Comparison of ENCODE assay signal across 24 cellular contexts in the genomic region with DNA sequence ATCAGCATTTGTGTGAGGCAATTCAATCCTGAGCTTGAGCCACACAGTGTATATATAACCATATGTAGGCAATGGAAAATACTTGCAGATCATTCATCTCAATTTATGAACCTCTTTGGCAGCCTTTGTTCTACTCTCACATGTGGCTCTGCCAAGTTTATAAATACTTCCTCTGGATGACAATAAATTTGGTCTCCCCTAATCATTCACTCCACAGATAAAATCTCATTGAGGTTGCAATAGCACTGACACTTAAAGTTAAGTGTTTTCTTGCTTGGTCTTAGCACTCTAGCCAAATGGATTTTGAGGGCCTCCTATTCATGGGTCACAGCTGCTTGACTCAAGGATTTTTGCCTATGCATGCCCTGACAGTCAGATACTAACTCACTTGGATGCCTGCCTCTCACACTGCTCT.
A peak's percentile ranks its signal among the peaks of the same experiment; 100 is the strongest.
DNase-seq lines count a peak whose midpoint lies in the region; ATAC-seq, FAIRE-seq and TF ChIP-seq lines count a peak whose summit lies in the region.
"Had no signal": no experiment of that assay in that cellular context is flagged by ENCODE, and none has a peak within 500 bp of the region (broad histone marks: within the 10 kb centered on the region; RNA-seq: fewer than 3 reads in every experiment).

No MANE protein-coding gene starts in this region.

- TF ChIP-seq CTCF in A673 (conservative IDR thresholded peaks at IDR 0.05; ENCODE audit: low read depth, low read length) (no peak), Loucy (conservative IDR thresholded peaks at IDR 0.05; ENCODE audit: low read length) (no peak), H1 (IDR thresholded peaks at IDR 0.05; ENCODE audit: control extremely low read depth in 1 of 3, insufficient read depth in 1 of 3, low read depth in 1 of 3, low read length in 3 of 3) (no peak), MM.1S (IDR thresholded peaks at IDR 0.05; ENCODE audit: low read length) (no peak), heart left ventricle (IDR thresholded peaks at IDR 0.05) (no peak)

- no peak overlapping the region for H3K14ac ChIP-seq in H1 (ENCODE audit: insufficient read length)

- peaks cover 35% of the 10 kb centered on the region; the same call in 1 of the 2 replicates for H3K79me2 ChIP-seq in Loucy (ENCODE audit: insufficient read depth, low read length)
- no peaks in the 10 kb centered on the region for H3K79me2 ChIP-seq in H1 (ENCODE audit: control insufficient read depth in 1 of 2, insufficient read depth in 2 of 2, low read length in 2 of 2)
- no peaks in the 10 kb centered on the region for H3K79me2 ChIP-seq in MM.1S (ENCODE audit: low read length)

- peaks cover 5% of the 10 kb centered on the region for H3K27me3 ChIP-seq in A673 (replicated peaks; ENCODE audit: insufficient read depth, low read depth, low read length, poor library complexity)
- H3K27me3 ChIP-seq in Loucy (ENCODE audit: insufficient read depth, low read length, poor library complexity, severe bottlenecking), result no peaks in the 10 kb centered on the region
- no peaks in the 10 kb centered on the region for H3K27me3 ChIP-seq in H1 (replicated peaks in 1 of 4; ENCODE audit: control insufficient read depth in 3 of 4, extremely low read depth in 1 of 4, insufficient read depth in 3 of 4, low read length in 3 of 4)
- no peaks in the 10 kb centered on the region for H3K27me3 ChIP-seq in MM.1S (replicated peaks; ENCODE audit: insufficient read depth, low read length)
- H3K27me3 ChIP-seq in heart left ventricle, result no peaks in the 10 kb centered on the region
- H3K27me3 ChIP-seq: cardiac muscle cell, tibial artery had no signal

- CTCF ChIA-PET in A673 (lab: Charles Lee), result no interaction called here
- CTCF ChIA-PET in H1 (lab: Charles Lee; ENCODE audit: partially characterized antibody), result interaction anchor here (0.6 to 1.1 kb wide), 2 partner anchors 14 to 67 kb away, joined by 3 to 4 read pairs; no protein-coding TSS in a partner anchor
- CTCF ChIA-PET in activated CD8-positive, alpha-beta T cell treated with anti-CD3 and anti-CD28 coated beads, Interleukin-2, amount 10 ng/mL, durations not matched to agents 7 days and 5 days (lab: Charles Lee), result no interaction called here

- no peak overlapping the region for H3K18ac ChIP-seq in H1 (ENCODE audit: extremely low read depth, low read length)

- POLR2A ChIA-PET in A673 (lab: Charles Lee; ENCODE audit: low non-redundant PET), result no interaction called here
- POLR2A ChIA-PET in H1 (lab: Charles Lee; ENCODE audit: partially characterized antibody), result no interaction called here
- POLR2A ChIA-PET in activated CD8-positive, alpha-beta T cell treated with anti-CD3 and anti-CD28 coated beads, Interleukin-2, amount 10 ng/mL, durations not matched to agents 7 days and 5 days (lab: Charles Lee), result no interaction called here

- H3K4me1 ChIP-seq in A673 (ENCODE audit: insufficient read depth, low read length, poor library complexity, severe bottlenecking) (peaks cover 5% of the 10 kb centered on the region), Loucy (ENCODE audit: insufficient read depth, low read length, poor library complexity, severe bottlenecking) (peaks cover 74% of the 10 kb centered on the region), H1 (replicated peaks in 1 of 4; ENCODE audit: control insufficient read depth in 3 of 4, insufficient read depth in 4 of 4, low read length in 3 of 4) (no peaks in the 10 kb centered on the region; a peak in 1 of 7 replicates), MM.1S (ENCODE audit: low read length) (no peaks in the 10 kb centered on the region), heart left ventricle (peaks cover 0 to 7% (median 0%) of the 10 kb centered on the region in 12 donors)

- H3K27me3 Mint-ChIP-seq in activated CD8-positive, alpha-beta T cell treated with anti-CD3 and anti-CD28 coated beads, Interleukin-2, amount 10 ng/mL, durations not matched to agents 7 days and 5 days (ENCODE audit: low read depth), result peaks cover 7% of the 10 kb centered on the region

- H3K9me3 Mint-ChIP-seq in activated CD8-positive, alpha-beta T cell treated with anti-CD3 and anti-CD28 coated beads, Interleukin-2, amount 10 ng/mL, durations not matched to agents 7 days and 5 days (ENCODE audit: insufficient read depth), result no peaks in the 10 kb centered on the region
- H3K9me3 Mint-ChIP-seq: activated CD4-positive, alpha-beta T cell treated with anti-CD3 and anti-CD28 coated beads, Interleukin-2, amount 10 ng/mL, durations not matched to agents 7 days and 5 days; activated naive CD4-positive, alpha-beta T cell treated with anti-CD3 and anti-CD28 coated beads, Interleukin-2, amount 10 ng/mL, durations not matched to agents 7 days and 5 days; activated T-cell treated with anti-CD3 and anti-CD28 coated beads, Interleukin-2, amount 50 U/mL, for 72 hours; stimulated activated naive CD8-positive, alpha-beta T cell treated with anti-CD3 and anti-CD28 coated beads, Interleukin-15, amount 100 ng/mL, for 72 hours had no signal

- no peak overlapping the region for H4K91ac ChIP-seq in H1 (replicated peaks; ENCODE audit: insufficient read length, low read length)

- no peak for ATAC-seq in activated CD8-positive, alpha-beta T cell treated with anti-CD3 and anti-CD28 coated beads, Interleukin-2, amount 10 ng/mL, durations not matched to agents 7 days and 5 days
- ATAC-seq in heart left ventricle, result no peak
- ATAC-seq: activated CD8-positive, alpha-beta memory T cell treated with anti-CD3 and anti-CD28 coated beads, Interleukin-2, amount 10 ng/mL, durations not matched to agents 7 days and 5 days; activated T-cell treated with anti-CD3 and anti-CD28 coated beads, Interleukin-2, amount 50 U/mL, for 72 hours; left colon; stimulated activated naive CD8-positive, alpha-beta T cell treated with anti-CD3 and anti-CD28 coated beads, Interleukin-15, amount 100 ng/mL, for 72 hours had no signal

- DNase-seq in A673 (ENCODE audit: low spot score), result peak; percentile 70
- peak; percentile 99 for DNase-seq in DMS79 (lab: John Stamatoyannopoulos, UW)
- no peak for DNase-seq in H1 (ENCODE audit: low read depth in 1 of 2, low spot score in 2 of 2)
- DNase-seq in MM.1S, result no peak
- no peak for DNase-seq in epidermal melanocyte (ENCODE audit: insufficient read length, low spot score)
- DNase-seq in activated CD8-positive, alpha-beta T cell treated with anti-CD3 and anti-CD28 coated beads, Interleukin-2, amount 10 ng/mL, durations not matched to agents 7 days and 5 days, result no peak
- DNase-seq in heart left ventricle, result no peak
- DNase-seq: activated CD4-positive, alpha-beta T cell treated with anti-CD3 and anti-CD28 coated beads, Interleukin-2, amount 10 ng/mL, durations not matched to agents 7 days and 5 days; activated CD8-positive, alpha-beta memory T cell treated with anti-CD3 and anti-CD28 coated beads, Interleukin-2, amount 10 ng/mL, durations not matched to agents 7 days and 5 days; activated naive CD4-positive, alpha-beta T cell treated with anti-CD3 and anti-CD28 coated beads, Interleukin-2, amount 10 ng/mL, durations not matched to agents 7 days and 5 days; activated T-cell treated with anti-CD3 and anti-CD28 coated beads, Interleukin-2, amount 50 U/mL, for 72 hours; amniotic stem cell; cortex of kidney; endodermal cell; left colon; naive B cell; NCI-H82; occipital lobe; stimulated activated naive CD8-positive, alpha-beta T cell treated with anti-CD3 and anti-CD28 coated beads, Interleukin-15, amount 100 ng/mL, for 72 hours; tibial artery; WERI-Rb-1 had no signal

- H2BK5ac ChIP-seq in H1 (ENCODE audit: low read depth, low read length), result no peak overlapping the region

- no peak overlapping the region for H3K4me3 Mint-ChIP-seq in activated CD8-positive, alpha-beta T cell treated with anti-CD3 and anti-CD28 coated beads, Interleukin-2, amount 10 ng/mL, durations not matched to agents 7 days and 5 days
- H3K4me3 Mint-ChIP-seq: activated CD4-positive, alpha-beta T cell treated with anti-CD3 and anti-CD28 coated beads, Interleukin-2, amount 10 ng/mL, durations not matched to agents 7 days and 5 days; activated CD8-positive, alpha-beta memory T cell treated with anti-CD3 and anti-CD28 coated beads, Interleukin-2, amount 10 ng/mL, durations not matched to agents 7 days and 5 days; activated naive CD4-positive, alpha-beta T cell treated with anti-CD3 and anti-CD28 coated beads, Interleukin-2, amount 10 ng/mL, durations not matched to agents 7 days and 5 days; activated T-cell treated with anti-CD3 and anti-CD28 coated beads, Interleukin-2, amount 50 U/mL, for 72 hours; endodermal cell; naive B cell; stimulated activated naive CD8-positive, alpha-beta T cell treated with anti-CD3 and anti-CD28 coated beads, Interleukin-15, amount 100 ng/mL, for 72 hours had no signal

- H4K5ac ChIP-seq in H1 (ENCODE audit: insufficient read length, low read depth, low read length), result no peak overlapping the region

- no peak overlapping the region for H2AK5ac ChIP-seq in H1 (ENCODE audit: low read depth, low read length)

- H3K36me3 Mint-ChIP-seq in activated CD8-positive, alpha-beta T cell treated with anti-CD3 and anti-CD28 coated beads, Interleukin-2, amount 10 ng/mL, durations not matched to agents 7 days and 5 days (ENCODE audit: low read depth), result no peaks in the 10 kb centered on the region
- H3K36me3 Mint-ChIP-seq: activated CD8-positive, alpha-beta memory T cell treated with anti-CD3 and anti-CD28 coated beads, Interleukin-2, amount 10 ng/mL, durations not matched to agents 7 days and 5 days; activated naive CD4-positive, alpha-beta T cell treated with anti-CD3 and anti-CD28 coated beads, Interleukin-2, amount 10 ng/mL, durations not matched to agents 7 days and 5 days; naive B cell had no signal

- H3K23ac ChIP-seq in H1 (ENCODE audit: insufficient read length), result no peak overlapping the region

- H3K4me2 ChIP-seq in Loucy (ENCODE audit: low read depth, low read length, poor library complexity, severe bottlenecking), result peak overlapping the region; percentile 82
- H3K4me2 ChIP-seq in H1 (ENCODE audit: insufficient read depth in 1 of 2, low read depth in 2 of 2, low read length in 2 of 2), result no peak overlapping the region
- H3K4me2 ChIP-seq in MM.1S (ENCODE audit: low read depth, low read length), result no peak overlapping the region
- H3K4me2 ChIP-seq: KMS-11 had no signal

- H3K9ac ChIP-seq in Loucy (ENCODE audit: low read depth, low read length, poor library complexity, severe bottlenecking) (peak overlapping the region; percentile 73), H1 (replicated peaks in 1 of 4; ENCODE audit: extremely low read depth in 1 of 4, low read depth in 3 of 4, low read length in 3 of 4) (no peak overlapping the region), MM.1S (ENCODE audit: low read length) (no peak overlapping the region)
- H3K9ac ChIP-seq: KMS-11 had no signal

- intact Hi-C loops in A673 (cut with micrococcal nuclease; ENCODE audit: unreplicated experiment), result loop anchor here (5.0 kb wide), 2 partner anchors 92 to 228 kb away; no protein-coding TSS in a partner anchor
- intact Hi-C loops in heart left ventricle (cut with DNase I), result loop anchor here in 2 of 10 donors (5.0 kb wide), 1 partner anchor 368 kb away; no protein-coding TSS in a partner anchor

- H3K4me1 Mint-ChIP-seq in activated CD8-positive, alpha-beta T cell treated with anti-CD3 and anti-CD28 coated beads, Interleukin-2, amount 10 ng/mL, durations not matched to agents 7 days and 5 days (ENCODE audit: low read depth), result no peaks in the 10 kb centered on the region
- H3K4me1 Mint-ChIP-seq: activated CD4-positive, alpha-beta T cell treated with anti-CD3 and anti-CD28 coated beads, Interleukin-2, amount 10 ng/mL, durations not matched to agents 7 days and 5 days; activated CD8-positive, alpha-beta memory T cell treated with anti-CD3 and anti-CD28 coated beads, Interleukin-2, amount 10 ng/mL, durations not matched to agents 7 days and 5 days; activated naive CD4-positive, alpha-beta T cell treated with anti-CD3 and anti-CD28 coated beads, Interleukin-2, amount 10 ng/mL, durations not matched to agents 7 days and 5 days; naive B cell; stimulated activated naive CD8-positive, alpha-beta T cell treated with anti-CD3 and anti-CD28 coated beads, Interleukin-15, amount 100 ng/mL, for 72 hours had no signal

- no peak overlapping the region for H3K27ac Mint-ChIP-seq in activated CD8-positive, alpha-beta T cell treated with anti-CD3 and anti-CD28 coated beads, Interleukin-2, amount 10 ng/mL, durations not matched to agents 7 days and 5 days
- H3K27ac Mint-ChIP-seq: activated CD4-positive, alpha-beta T cell treated with anti-CD3 and anti-CD28 coated beads, Interleukin-2, amount 10 ng/mL, durations not matched to agents 7 days and 5 days; activated CD8-positive, alpha-beta memory T cell treated with anti-CD3 and anti-CD28 coated beads, Interleukin-2, amount 10 ng/mL, durations not matched to agents 7 days and 5 days; activated naive CD4-positive, alpha-beta T cell treated with anti-CD3 and anti-CD28 coated beads, Interleukin-2, amount 10 ng/mL, durations not matched to agents 7 days and 5 days; activated T-cell treated with anti-CD3 and anti-CD28 coated beads, Interleukin-2, amount 50 U/mL, for 72 hours; endodermal cell; naive B cell; stimulated activated naive CD8-positive, alpha-beta T cell treated with anti-CD3 and anti-CD28 coated beads, Interleukin-15, amount 100 ng/mL, for 72 hours had no signal

- H2AFZ ChIP-seq in Loucy (ENCODE audit: low read length) (no peak overlapping the region), H1 (ENCODE audit: low read length) (no peak overlapping the region), MM.1S (ENCODE audit: low read length) (no peak overlapping the region)

- TF ChIP-seq EP300 in H1 (IDR thresholded peaks at IDR 0.05; ENCODE audit: borderline replicate concordance in 1 of 2, low read depth in 2 of 2, low read length in 2 of 2), result no peak

- H3K9me2 ChIP-seq in Loucy (replicated peaks; ENCODE audit: low read depth, low read length) (no peaks in the 10 kb centered on the region), MM.1S (replicated peaks; ENCODE audit: insufficient read depth, low read length) (no peaks in the 10 kb centered on the region)

- H3K56ac ChIP-seq in H1 (replicated peaks; ENCODE audit: insufficient read length, low read depth, low read length), result peak overlapping the region; percentile 49

- no peak overlapping the region for H2BK12ac ChIP-seq in H1 (ENCODE audit: low read depth, low read length)

- TF ChIP-seq RAD21 in H1 (IDR thresholded peaks at IDR 0.05 in 1 of 2, conservative IDR thresholded peaks at IDR 0.05 in 1 of 2; ENCODE audit: low read depth in 2 of 2, low read length in 2 of 2), result no peak

- no peak overlapping the region for H4K8ac ChIP-seq in H1 (ENCODE audit: extremely low read depth, insufficient read depth, low read length)

- no peak for TF ChIP-seq POLR2A in H1 (IDR thresholded peaks at IDR 0.05; ENCODE audit: control extremely low read depth in 1 of 2, low read depth in 2 of 2, low read length in 2 of 2)
- no peak for TF ChIP-seq POLR2A in heart left ventricle (IDR thresholded peaks at IDR 0.05)

- no peak overlapping the region for H2BK15ac ChIP-seq in H1 (ENCODE audit: low read length)

- no TSS peak for BruUV-seq in A673 (replicated peaks; lab: Mats Ljungman, UMichigan)

- H3K4me3 ChIP-seq in A673 (ENCODE audit: low read depth, low read length, poor library complexity, severe bottlenecking) (no peak overlapping the region), Loucy (ENCODE audit: low read length, poor library complexity, severe bottlenecking) (peak overlapping the region; percentile 66), H1 (ENCODE audit: extremely low read depth in 1 of 4, insufficient read depth in 2 of 4, low read depth in 3 of 4, low read length in 4 of 4) (no peak overlapping the region), MM.1S (ENCODE audit: low read length) (no peak overlapping the region), heart left ventricle (no peak overlapping the region)
- H3K4me3 ChIP-seq: cardiac muscle cell, tibial artery had no signal

- no peak overlapping the region for H2BK120ac ChIP-seq in H1 (replicated peaks; ENCODE audit: low read depth, low read length)

- H3K36me3 ChIP-seq in A673 (ENCODE audit: insufficient read depth, low read length, poor library complexity, severe bottlenecking) (no peaks in the 10 kb centered on the region), Loucy (ENCODE audit: insufficient read depth, low read length) (no peaks in the 10 kb centered on the region), H1 (ENCODE audit: control insufficient read depth in 2 of 4, insufficient read depth in 4 of 4, low read length in 3 of 4) (no peaks in the 10 kb centered on the region), MM.1S (replicated peaks; ENCODE audit: insufficient read depth, low read length) (no peaks in the 10 kb centered on the region), heart left ventricle (no peaks in the 10 kb centered on the region)
- H3K36me3 ChIP-seq: cardiac muscle cell, tibial artery, WERI-Rb-1 had no signal

- H2BK20ac ChIP-seq in H1 (ENCODE audit: low read length), result no peak overlapping the region

- H3F3A ChIP-seq in Loucy (ENCODE audit: low read depth) (peaks cover 9% of the 10 kb centered on the region; the same call in 1 of the 2 replicates), MM.1S (ENCODE audit: insufficient read depth, low read length) (no peaks in the 10 kb centered on the region)

- no peak for FAIRE-seq in H1 (lab: Jason Lieb, UNC)

- no peaks in the 10 kb centered on the region for H3K79me1 ChIP-seq in H1 (ENCODE audit: low read depth, low read length)

- H3K27ac ChIP-seq in A673 (ENCODE audit: low read depth, low read length, poor library complexity, severe bottlenecking), result no peak overlapping the region
- no peak overlapping the region for H3K27ac ChIP-seq in H1 (ENCODE audit: low read depth, low read length)
- H3K27ac ChIP-seq in MM.1S (ENCODE audit: low read length), result no peak overlapping the region
- no peak overlapping the region for H3K27ac ChIP-seq in heart left ventricle
- H3K27ac ChIP-seq: cardiac muscle cell, KMS-11, tibial artery, WERI-Rb-1 had no signal

- H3K9me3 ChIP-seq in A673 (ENCODE audit: low read depth, low read length, poor library complexity, severe bottlenecking) (no peaks in the 10 kb centered on the region), Loucy (ENCODE audit: insufficient read depth, low read depth, low read length) (peaks cover 6% of the 10 kb centered on the region; the same call in 1 of the 2 replicates), H1 (ENCODE audit: insufficient read depth in 2 of 2, low read depth in 1 of 2, low read length in 1 of 2) (no peaks in the 10 kb centered on the region; a peak in 1 of 4 replicates), MM.1S (replicated peaks; ENCODE audit: insufficient read depth, low read length) (no peaks in the 10 kb centered on the region), heart left ventricle (no peaks in the 10 kb centered on the region)
- H3K9me3 ChIP-seq: tibial artery had no signal

- no peaks in the 10 kb centered on the region; the same call in 1 of the 2 replicates for H3K23me2 ChIP-seq in H1 (ENCODE audit: low read depth, low read length)

- H3K4ac ChIP-seq in H1 (replicated peaks; ENCODE audit: insufficient read length, low read depth, low read length), result no peak overlapping the region

- H4K20me1 ChIP-seq in Loucy (ENCODE audit: insufficient read depth, low read length, poor library complexity, severe bottlenecking) (no peaks in the 10 kb centered on the region), H1 (replicated peaks in 1 of 2; ENCODE audit: control insufficient read depth in 1 of 2, insufficient read depth in 2 of 2, low read length in 2 of 2) (no peaks in the 10 kb centered on the region), MM.1S (ENCODE audit: insufficient read depth, low read length) (no peaks in the 10 kb centered on the region)

Comparison
In these comparisons a context has a peak if more than half of its experiments do, and no peak if none do; other contexts are left out.
1. DNase-seq: peak in A673 (single experiment) and DMS79 (single experiment); none in H1 (0 of 2), MM.1S (single experiment), epidermal melanocyte (single experiment), activated CD8-positive, alpha-beta T cell treated with anti-CD3 and anti-CD28 coated beads, Interleukin-2, amount 10 ng/mL, durations not matched to agents 7 days and 5 days (single experiment) and heart left ventricle (0 of 5).